Comparison of ENCODE assay signal across 28 cellular contexts in the genomic region with DNA sequence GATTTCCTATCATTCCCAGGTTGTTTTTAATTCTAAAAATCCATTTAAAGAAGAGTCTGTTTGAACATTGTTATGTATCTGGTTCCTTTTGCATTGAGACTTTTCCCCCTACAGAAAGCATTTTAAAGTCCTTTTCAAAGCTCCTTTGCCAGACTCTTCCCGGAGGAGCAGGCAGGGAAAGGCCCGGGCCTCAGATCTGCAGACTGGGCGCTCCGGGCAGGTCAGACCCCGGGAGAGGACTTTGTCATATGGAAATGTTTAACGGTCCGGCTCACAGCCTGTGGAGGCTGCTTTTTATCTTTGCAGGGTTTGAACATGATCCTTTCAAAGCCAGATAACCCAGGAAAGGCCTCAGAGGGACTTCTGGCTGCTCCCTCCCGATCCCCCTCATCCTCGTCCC.
"Had no signal": no experiment of that assay in that cellular context is flagged by ENCODE, and none has a peak within 500 bp of the region (broad histone marks: within the 10 kb centered on the region; RNA-seq: fewer than 3 reads in every experiment).

No MANE protein-coding gene starts in this region.

- H3K9me3 ChIP-seq: heart left ventricle, left ventricle myocardium inferior, transverse colon had no signal

- ATAC-seq: activated CD4-positive, CD25-positive, alpha-beta regulatory T cell treated with anti-CD3 and anti-CD28 coated beads, Interleukin-2, amount 50 U/mL, for 24 hours; effector memory CD8-positive, alpha-beta T cell; heart left ventricle; mucosa of descending colon; natural killer cell treated with Interleukin-12 subunit alpha and Interleukin-12 subunit beta and Interleukin-15 and Interleukin-18, amount 100 ng/mL, for 72 hours; right cardiac atrium had no signal

- H3K27me3 Mint-ChIP-seq: activated naive CD4-positive, alpha-beta T cell treated with anti-CD3 and anti-CD28 coated beads, Interleukin-2, amount 10 ng/mL, durations not matched to agents 7 days and 5 days; effector memory CD8-positive, alpha-beta T cell; natural killer cell treated with Interleukin-12 subunit alpha and Interleukin-12 subunit beta and Interleukin-15 and Interleukin-18, amount 100 ng/mL, for 72 hours had no signal

- H3K36me3 Mint-ChIP-seq: activated naive CD4-positive, alpha-beta T cell treated with anti-CD3 and anti-CD28 coated beads, Interleukin-2, amount 10 ng/mL, durations not matched to agents 7 days and 5 days; natural killer cell treated with Interleukin-12 subunit alpha and Interleukin-12 subunit beta and Interleukin-15 and Interleukin-18, amount 100 ng/mL, for 72 hours had no signal

- H3K4me1 Mint-ChIP-seq: activated naive CD4-positive, alpha-beta T cell treated with anti-CD3 and anti-CD28 coated beads, Interleukin-2, amount 10 ng/mL, durations not matched to agents 7 days and 5 days had no signal

- H3K4me3 Mint-ChIP-seq: activated naive CD4-positive, alpha-beta T cell treated with anti-CD3 and anti-CD28 coated beads, Interleukin-2, amount 10 ng/mL, durations not matched to agents 7 days and 5 days; activated T-helper 1 cell treated with anti-CD3 and anti-CD28 coated beads, Interleukin-12 subunit alpha, Interleukin-12 subunit beta, Interleukin-2, Interleukin-4 antibody, amounts not matched to agents 30 ng/mL and 10 ng/mL and 1 ng/mL, durations not matched to agents 14 hours and 24 hours and 36 hours; effector memory CD8-positive, alpha-beta T cell; natural killer cell treated with Interleukin-12 subunit alpha and Interleukin-12 subunit beta and Interleukin-15 and Interleukin-18, amount 100 ng/mL, for 72 hours; T-helper 1 cell treated with Interleukin-12 subunit alpha and Interleukin-12 subunit beta and Interleukin-4 antibody, amounts not matched to agents 30 μg/mL and 1 μg/mL, for 36 hours had no signal

- H3K27ac ChIP-seq: brain microvascular endothelial cell, heart left ventricle, left ventricle myocardium inferior, spleen, transverse colon, WERI-Rb-1 had no signal

- H3K36me3 ChIP-seq: brain microvascular endothelial cell, heart left ventricle, left ventricle myocardium inferior, spleen, transverse colon, WERI-Rb-1 had no signal

- DNase-seq: activated CD4-positive, alpha-beta T cell treated with anti-CD3 and anti-CD28 coated beads for 48 hours; activated CD4-positive, alpha-beta T cell treated with anti-CD3 and anti-CD28 coated beads, Interleukin-2, amount 50 U/mL, for 48 hours; activated CD8-positive, alpha-beta memory T cell treated with anti-CD3 and anti-CD28 coated beads, Interleukin-2, amount 50 U/mL, for 4 hours; activated effector memory CD4-positive, alpha-beta T cell treated with anti-CD3 and anti-CD28 coated beads, Interleukin-2, amount 50 U/mL, for 16 hours; activated naive CD4-positive, alpha-beta T cell treated with anti-CD3 and anti-CD28 coated beads, Interleukin-2, amount 10 ng/mL, durations not matched to agents 7 days and 5 days; activated T-cell treated with anti-CD3 and anti-CD28 coated beads, Interleukin-2, amount 50 U/mL, for 1 hour; amniotic stem cell; brain microvascular endothelial cell; caudate nucleus; cortex of kidney; effector memory CD8-positive, alpha-beta T cell; foreskin fibroblast; heart left ventricle; left ventricle myocardium inferior; mesendoderm; mucosa of descending colon; right cardiac atrium; spleen; stimulated activated naive CD4-positive, alpha-beta T cell; SW 1271; T1000; transverse colon; WERI-Rb-1 had no signal

- H3K27me3 ChIP-seq: brain microvascular endothelial cell, spleen, transverse colon had no signal

- H3K4me3 ChIP-seq: heart left ventricle, left ventricle myocardium inferior, lung, mucosa of descending colon, spleen, transverse colon had no signal

- H3K27ac Mint-ChIP-seq: activated naive CD4-positive, alpha-beta T cell treated with anti-CD3 and anti-CD28 coated beads, Interleukin-2, amount 10 ng/mL, durations not matched to agents 7 days and 5 days; activated T-helper 1 cell treated with anti-CD3 and anti-CD28 coated beads, Interleukin-12 subunit alpha, Interleukin-12 subunit beta, Interleukin-2, Interleukin-4 antibody, amounts not matched to agents 30 ng/mL and 10 ng/mL and 1 ng/mL, durations not matched to agents 14 hours and 24 hours and 36 hours; effector memory CD8-positive, alpha-beta T cell; natural killer cell treated with Interleukin-12 subunit alpha and Interleukin-12 subunit beta and Interleukin-15 and Interleukin-18, amount 100 ng/mL, for 72 hours; T-helper 1 cell treated with Interleukin-12 subunit alpha and Interleukin-12 subunit beta and Interleukin-4 antibody, amounts not matched to agents 30 μg/mL and 1 μg/mL, for 36 hours had no signal

- H3K4me1 ChIP-seq: heart left ventricle, left ventricle myocardium inferior, spleen, transverse colon had no signal
